Comparison of ENCODE assay signal across 9 cellular contexts in genomic region chr7:104956753-104957450, GRCh38. TPM values are rescaled to one million over a fixed set of nuclear protein-coding genes. Genes with fewer than 3 reads are reported as not detected.
DNase-seq lines count a peak whose midpoint lies in the region; ATAC-seq and TF ChIP-seq lines count a peak whose summit lies in the region.
"Had no signal": no experiment of that assay in that cellular context is flagged by ENCODE, and none has a peak within 500 bp of the region (broad histone marks: within the 10 kb centered on the region; RNA-seq: fewer than 3 reads in every experiment).

No MANE protein-coding gene starts in this region.

- H3K27me3 ChIP-seq in skeletal muscle satellite cell (ENCODE audit: control insufficient read depth, insufficient read depth, low read length) (no peaks in the 10 kb centered on the region), gastrocnemius medialis (no peaks in the 10 kb centered on the region)

- H3K27ac ChIP-seq in gastrocnemius medialis, result no peak overlapping the region
- H3K27ac ChIP-seq: 22Rv1 had no signal

- H3K4me3 ChIP-seq in choroid plexus epithelial cell (ENCODE audit: low read depth, low read length), result no peak overlapping the region
- no peak overlapping the region for H3K4me3 ChIP-seq in skeletal muscle satellite cell (ENCODE audit: low read length)
- no peak overlapping the region for H3K4me3 ChIP-seq in gastrocnemius medialis

- H3K4me2 ChIP-seq in skeletal muscle satellite cell (ENCODE audit: low read length), result peak overlapping the region; percentile 15

- H3K4me1 ChIP-seq in skeletal muscle satellite cell (ENCODE audit: control insufficient read depth, insufficient read depth, low read length), result peaks cover 36% of the 10 kb centered on the region
- peaks cover 0 to 2% of the 10 kb centered on the region in 2 donors for H3K4me1 ChIP-seq in gastrocnemius medialis

- TF ChIP-seq CTCF in choroid plexus epithelial cell (conservative IDR thresholded peaks at IDR 0.05; ENCODE audit: low read depth, low read length) (no peak), gastrocnemius medialis (IDR thresholded peaks at IDR 0.05 in 4 of 5, conservative IDR thresholded peaks at IDR 0.05 in 1 of 5) (no peak)

- in situ Hi-C loops in gastrocnemius medialis (cut with MboI; ENCODE audit: low sequenced_read_pairs in 4 of 4), result no loop called here

- TF ChIP-seq POLR2A in gastrocnemius medialis (IDR thresholded peaks at IDR 0.05), result no peak

- H3K9me3 ChIP-seq in skeletal muscle satellite cell (replicated peaks; ENCODE audit: low read length), result no peaks in the 10 kb centered on the region
- H3K9me3 ChIP-seq in gastrocnemius medialis, result no peaks in the 10 kb centered on the region

- peak overlapping the region; percentile 77 for H3K9ac ChIP-seq in skeletal muscle satellite cell (ENCODE audit: low read depth, low read length)

- intact Hi-C loops in gastrocnemius medialis (cut with DNase I; ENCODE audit: low total_unique reads), result no loop called here

- DNase-seq in DMS53 (lab: John Stamatoyannopoulos, UW) (peak; percentile 32), DMS53 treated with DMSO at 0.1 percent for 48 hours (lab: John Stamatoyannopoulos, UW; ENCODE audit: unreplicated experiment) (no peak), HCEC 1CT (peak; percentile 97), MV-4-11 (lab: John Stamatoyannopoulos, UW) (peak; percentile 99), choroid plexus epithelial cell (ENCODE audit: low read depth) (peak; percentile 72), gastrocnemius medialis (no peak)
- no peak for DNase-seq in stimulated activated naive CD4-positive, alpha-beta T cell (lab: John Stamatoyannopoulos, UW)

- no peak for ATAC-seq in gastrocnemius medialis

- H3K36me3 ChIP-seq in skeletal muscle satellite cell (ENCODE audit: insufficient read depth, low read length) (no peaks in the 10 kb centered on the region), gastrocnemius medialis (no peaks in the 10 kb centered on the region)

RNA-seq across cellular contexts. Expression of gene KMT2E, which starts 57.1 kb away (rescaled TPM):
- total RNA-seq in skeletal muscle satellite cell (2012; rRNA removed), result 55.9 and 67.9 TPM in 2 replicates
- total RNA-seq in gastrocnemius medialis, result 10 to 100 TPM; 29.7 to 72.1 (median 38.0) TPM

Comparison
In these comparisons a context has a peak if more than half of its experiments do, and no peak if none do; other contexts are left out.
1. DNase-seq: peak in DMS53 (single experiment), HCEC 1CT (single experiment), MV-4-11 (single experiment) and choroid plexus epithelial cell (single experiment); none in DMS53 treated with DMSO at 0.1 percent for 48 hours (single experiment), gastrocnemius medialis (0 of 2) and stimulated activated naive CD4-positive, alpha-beta T cell (0 of 6).